In the genomic region with DNA sequence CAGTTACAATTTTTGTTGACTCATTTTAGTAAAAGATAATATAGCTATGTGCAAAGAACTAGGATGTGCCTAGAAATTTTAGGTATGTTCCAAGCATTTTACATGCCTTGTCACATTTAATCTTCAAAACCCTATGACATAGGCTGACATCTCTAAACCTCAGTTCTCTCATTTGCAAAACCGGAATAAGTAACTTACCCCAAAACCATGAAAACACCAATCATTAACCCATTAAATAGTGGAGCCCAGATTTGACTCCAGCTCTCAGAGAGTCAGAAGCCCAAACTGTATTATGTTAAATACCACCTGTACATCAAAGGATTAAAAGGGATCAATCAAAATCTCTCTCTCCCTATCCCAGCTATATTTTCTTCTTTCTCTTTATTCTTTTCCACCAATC, we compare ENCODE assay signal across 22 cellular contexts.
DNase-seq lines count a peak whose midpoint lies in the region; ATAC-seq lines count a peak whose summit lies in the region.
"Had no signal": no experiment of that assay in that cellular context is flagged by ENCODE, and none has a peak within 500 bp of the region (broad histone marks: within the 10 kb centered on the region; RNA-seq: fewer than 3 reads in every experiment).

No MANE protein-coding gene starts in this region.

- ATAC-seq in GM18907 (IDR thresholded peaks at IDR 0.05; ENCODE audit: unreplicated experiment): peak; percentile 89
- ATAC-seq in GM19463 (IDR thresholded peaks at IDR 0.05; ENCODE audit: unreplicated experiment): peak; percentile 72
- ATAC-seq in HG02943 (IDR thresholded peaks at IDR 0.05; ENCODE audit: low read depth, unreplicated experiment): peak; percentile 71
- ATAC-seq in GM18858 (IDR thresholded peaks at IDR 0.05; ENCODE audit: unreplicated experiment): no peak
- no peak for ATAC-seq in HG03442 (IDR thresholded peaks at IDR 0.05; ENCODE audit: unreplicated experiment)
- ATAC-seq: activated CD8-positive, alpha-beta T cell treated with anti-CD3 and anti-CD28 coated beads, Interleukin-2, amount 10 ng/mL, durations not matched to agents 7 days and 5 days; activated naive CD4-positive, alpha-beta T cell treated with anti-CD3 and anti-CD28 coated beads, Interleukin-2, amount 50 U/mL, for 72 hours; heart left ventricle; naive thymus-derived CD4-positive, alpha-beta T cell; stimulated activated naive B cell treated with anti-CD40 and anti-IgM and Interleukin-4, amounts not matched to agents 10 μg/mL and 1 μg/mL and 100 μg/mL, for 72 hours had no signal

- DNase-seq in NCI-H82 treated with DMSO at 0.1 percent for 48 hours (lab: John Stamatoyannopoulos, UW; ENCODE audit: unreplicated experiment) (peak; percentile 25), GM03348 (ENCODE audit: low spot score) (no peak)
- DNase-seq: activated CD8-positive, alpha-beta T cell treated with anti-CD3 and anti-CD28 coated beads, Interleukin-2, amount 10 ng/mL, durations not matched to agents 7 days and 5 days; aorta; COR-L47; effector memory CD4-positive, alpha-beta T cell; erythroblast; heart left ventricle; Karpas-422; midbrain; MV-4-11; naive thymus-derived CD4-positive, alpha-beta T cell; occipital lobe; stimulated activated CD4-positive, alpha-beta T cell treated with anti-CD3 and anti-CD28 coated beads, Interleukin-15, amount 100 ng/mL, for 24 hours; stimulated activated naive B cell treated with anti-CD40 and anti-IgM and Interleukin-4, amounts not matched to agents 10 μg/mL and 1 μg/mL and 100 μg/mL, for 72 hours; upper lobe of left lung had no signal

Comparison
In these comparisons a context has a peak if more than half of its experiments do, and no peak if none do; other contexts are left out.
1. ATAC-seq: peak in GM18907 (single experiment), GM19463 (single experiment) and HG02943 (single experiment); none in GM18858 (single experiment) and HG03442 (single experiment).